8 cellular contexts compared by ENCODE assay signal in genomic region chr7:148932-149855, GRCh38. TPM values are rescaled to one million over a fixed set of nuclear protein-coding genes. Genes with fewer than 3 reads are reported as not detected.
A peak's percentile ranks its signal among the peaks of the same experiment; 100 is the strongest.
DNase-seq lines count a peak whose midpoint lies in the region; ATAC-seq, FAIRE-seq and TF ChIP-seq lines count a peak whose summit lies in the region.

No MANE protein-coding gene starts in this region.

- peak overlapping the region; percentile 96 for H3K27ac ChIP-seq in C4-2B
- H3K27ac ChIP-seq in HepG2 (ENCODE audit: extremely low read length, insufficient read depth, low read length) = no peak overlapping the region

- DNase-seq in NCI-H748 treated with DMSO at 0.1 percent for 48 hours (lab: John Stamatoyannopoulos, UW) (peak; percentile 97), dermis blood vessel endothelial cell (peak; percentile 99), HepG2 (ENCODE audit: low spot score) (peak; percentile 51)
- DNase-seq in activated CD4-positive, alpha-beta T cell treated with anti-CD3 and anti-CD28 coated beads, Interleukin-2, amount 50 U/mL, for 4 hours = peak; percentile 96 to 97
- DNase-seq in stimulated activated CD4-positive, alpha-beta T cell treated with anti-CD3 and anti-CD28 coated beads, Interleukin-2, amount 100 ng/mL, for 48 hours = peak; percentile 92 to 93

- H2AFZ ChIP-seq in HepG2 (ENCODE audit: low read length) = peak overlapping the region; percentile 76

- no TSS peak for BruUV-seq in HepG2 (replicated peaks; lab: Mats Ljungman, UMichigan)

- no peak for TF ChIP-seq CTCF in C4-2B (conservative IDR thresholded peaks at IDR 0.05)
- TF ChIP-seq CTCF in HepG2 (CRISPR knock-in tag; IDR thresholded peaks at IDR 0.05) = no peak

- in situ Hi-C loops in HepG2 (cut with HindIII; ENCODE audit: extremely low pct_ligation_motif_present, low pct_unique_long_range_greater_than_20kb) = no loop called here

- no peaks in the 10 kb centered on the region for H3K36me3 ChIP-seq in HepG2 (replicated peaks in 1 of 2; ENCODE audit: control insufficient read depth in 1 of 2, insufficient read depth in 2 of 2, low read length in 2 of 2)

- H3K9ac ChIP-seq in HepG2 (ENCODE audit: insufficient read depth, low read depth, low read length) = no peak overlapping the region

- FAIRE-seq in HepG2 (lab: Jason Lieb, UNC) = no peak

- H3K9me3 ChIP-seq in HepG2 (ENCODE audit: low read length) = no peaks in the 10 kb centered on the region

- POLR2A ChIA-PET in HepG2 (lab: Yijun Ruan, JAX) = interaction anchor here (1.0 kb wide), 3 partner anchors 23 to 403 kb away, joined by 3 to 4 read pairs (median 3); no protein-coding TSS in a partner anchor

- H3K4me3 ChIP-seq in HepG2 (replicated peaks in 1 of 3; ENCODE audit: insufficient read depth in 1 of 3, low read depth in 2 of 3, low read length in 3 of 3) = peak overlapping the region; percentile 33 to 64 (median 36); a peak in 4 of 6 replicates

- no peaks in the 10 kb centered on the region for H4K20me1 ChIP-seq in HepG2 (ENCODE audit: insufficient read depth, low read length)

- ATAC-seq in GM19372 (IDR thresholded peaks at IDR 0.05; ENCODE audit: low read depth, unreplicated experiment) = peak; percentile 94
- peak; percentile 95 for ATAC-seq in HG03521 (IDR thresholded peaks at IDR 0.05; ENCODE audit: unreplicated experiment)
- peak; percentile 85 for ATAC-seq in HepG2

- H3K4me2 ChIP-seq in HepG2 (ENCODE audit: low read depth, low read length) = peak overlapping the region; percentile 66

- TF ChIP-seq POLR2A in HepG2 (IDR thresholded peaks at IDR 0.05; ENCODE audit: insufficient read depth in 1 of 2, low read depth in 2 of 2, low read length in 2 of 2) = peak in 1 of 2 experiments; percentile 39; a peak in 1 of 4 replicates

- intact Hi-C loops in HepG2 (cut with micrococcal nuclease; ENCODE audit: unreplicated experiment) = no loop called here

- 58% methylated on average over 71 of the region's 78 CpGs for WGBS in HepG2 (ENCODE audit: low lambda C conversion rate)

- H3K27me3 ChIP-seq in HepG2 (ENCODE audit: control insufficient read depth in 1 of 2, insufficient read depth in 2 of 2, low read length in 2 of 2) = peaks cover 0 to 6% of the 10 kb centered on the region in 2 experiments; a peak in 2 of 5 replicates

- H3K4me1 ChIP-seq in HepG2 (ENCODE audit: insufficient read depth, low read length) = peaks cover 19% of the 10 kb centered on the region

- H3K79me2 ChIP-seq in HepG2 (ENCODE audit: insufficient read depth, low read length) = no peaks in the 10 kb centered on the region

- no peak for TF ChIP-seq EP300 in HepG2 (IDR thresholded peaks at IDR 0.05; ENCODE audit: low read depth in 2 of 2, low read length in 2 of 2)
- no peak for TF ChIP-seq EP300 in HepG2 (CRISPR knock-in tag; IDR thresholded peaks at IDR 0.05; ENCODE audit: borderline replicate concordance)

- no peak for TF ChIP-seq RAD21 in HepG2 (CRISPR knock-in tag; IDR thresholded peaks at IDR 0.05)

- CTCF ChIA-PET in HepG2 (lab: Yijun Ruan, JAX; ENCODE audit: low intra/inter-chr PET ratio, low total read pairs) = no interaction called here

TF ChIP-seq in HepG2, 621 proteins besides CTCF, POLR2A, EP300 and RAD21 (continues in another document):
- TF ChIP-seq BRD4 (CRISPR knock-in tag; IDR thresholded peaks at IDR 0.05) (0 out of 2 replicates have a peak, but pooled peaks have one; percentile 57), MAFG (CRISPR knock-in tag; IDR thresholded peaks at IDR 0.05) (no peak), YY1 (IDR thresholded peaks at IDR 0.05; ENCODE audit: insufficient read depth, insufficient replicate concordance, low read depth, low read length) (peak; percentile 92), MAX (IDR thresholded peaks at IDR 0.05) (peak; percentile 48; the same call in 1 of the 2 replicates), SMAD9 (CRISPR knock-in tag; IDR thresholded peaks at IDR 0.05) (no peak), ZMYM4 (CRISPR knock-in tag; IDR thresholded peaks at IDR 0.05) (peak; percentile 64; the same call in 1 of the 2 replicates), GABPB1 (CRISPR knock-in tag; IDR thresholded peaks at IDR 0.05) (peak; percentile 66), ZNF605 (CRISPR knock-in tag; IDR thresholded peaks at IDR 0.05) (no peak), PHF8 (CRISPR knock-in tag; IDR thresholded peaks at IDR 0.05) (no peak), GATAD1 (CRISPR knock-in tag; IDR thresholded peaks at IDR 0.05) (0 out of 2 replicates have a peak, but pooled peaks have one; percentile 53), ATF7 (IDR thresholded peaks at IDR 0.05) (no peak), ATF7 (CRISPR knock-in tag; IDR thresholded peaks at IDR 0.05) (0 out of 2 replicates have a peak, but pooled peaks have one; percentile 30), MYC (CRISPR knock-in tag; IDR thresholded peaks at IDR 0.05; ENCODE audit: borderline replicate concordance) (peak; percentile 16; the same call in 1 of the 2 replicates), BATF2 (CRISPR knock-in tag; IDR thresholded peaks at IDR 0.05) (no peak), ZBTB43 (CRISPR knock-in tag; conservative IDR thresholded peaks at IDR 0.05) (no peak), ZNF253 (CRISPR knock-in tag; IDR thresholded peaks at IDR 0.05; ENCODE audit: borderline replicate concordance) (peak; percentile 13; the same call in 1 of the 2 replicates), POLR2G (IDR thresholded peaks at IDR 0.05; ENCODE audit: low read depth, low read length) (peak; percentile 67), MYPOP (CRISPR knock-in tag; IDR thresholded peaks at IDR 0.05) (peak; percentile 99), NFE2 (CRISPR knock-in tag; IDR thresholded peaks at IDR 0.05) (no peak), ZBTB38 (CRISPR knock-in tag; IDR thresholded peaks at IDR 0.05) (peak; percentile 38; the same call in 1 of the 2 replicates), ZFY (CRISPR knock-in tag; IDR thresholded peaks at IDR 0.05) (peak; percentile 27; the same call in 1 of the 2 replicates), PLRG1 (conservative IDR thresholded peaks at IDR 0.05) (no peak), ZSCAN20 (CRISPR knock-in tag; IDR thresholded peaks at IDR 0.05; ENCODE audit: borderline replicate concordance) (no peak), FLYWCH1 (CRISPR knock-in tag; IDR thresholded peaks at IDR 0.05) (no peak)

RNA-seq across cellular contexts. Expression of gene FAM20C, which starts 43.2 kb away (rescaled TPM):
- total RNA-seq in dermis blood vessel endothelial cell (2.7 and 4.6 TPM in 2 replicates), HepG2 (2016; rRNA removed; fragmentation: Illumina TruSeq; extraction: Trizol) (14.5 and 19.9 TPM in 2 replicates)
- 4.8 and 5.5 TPM in 2 replicates for total RNA-seq in HepG2 (2016; cell fraction: cytosol; rRNA removed; fragmentation: Illumina TruSeq; extraction: Trizol; ENCODE audit: low read depth)
- total RNA-seq in HepG2 (2016; cell fraction: insoluble cytoplasmic fraction; rRNA removed; fragmentation: Illumina TruSeq; extraction: Trizol) = 12.0 and 18.5 TPM in 2 replicates
- total RNA-seq in HepG2 (2016; cell fraction: membrane; rRNA removed; fragmentation: Illumina TruSeq; extraction: Trizol) = 11.5 and 11.6 TPM in 2 replicates
- 20.5 and 24.2 TPM in 2 replicates for total RNA-seq in HepG2 (2016; cell fraction: nucleus; rRNA removed; fragmentation: Illumina TruSeq; extraction: Trizol)
- 11.9 and 15.3 TPM in 2 replicates for polyA plus RNA-seq in HepG2 (2011; rRNA removed)
- 13.7 and 17.5 TPM in 2 replicates for polyA plus RNA-seq in HepG2 (2011; cell fraction: cytosol; rRNA removed)
- 24.6 and 26.4 TPM in 2 replicates for polyA plus RNA-seq in HepG2 (2011; cell fraction: nucleus; rRNA removed)
- 15.4 and 23.9 TPM in 2 replicates for polyA plus RNA-seq in HepG2 (2012)
- 2.8 and 3.2 TPM in 2 replicates for polyA plus RNA-seq in HepG2 (2016; cell fraction: cytosol; fragmentation: Illumina TruSeq; extraction: Trizol; ENCODE audit: low read depth)
- polyA plus RNA-seq in HepG2 (2016; cell fraction: insoluble cytoplasmic fraction; fragmentation: Illumina TruSeq; extraction: Trizol; ENCODE audit: low read depth) = 18.9 and 20.0 TPM in 2 replicates
- polyA plus RNA-seq in HepG2 (2016; cell fraction: membrane; fragmentation: Illumina TruSeq; extraction: Trizol; ENCODE audit: low read depth) = 10.0 and 10.7 TPM in 2 replicates
- 38.8 and 44.3 TPM in 2 replicates for polyA plus RNA-seq in HepG2 (2016; cell fraction: nucleus; fragmentation: Illumina TruSeq; extraction: Trizol; ENCODE audit: insufficient read depth, low read depth)
- polyA minus RNA-seq in HepG2 (2011; rRNA and poly(A)+ RNA removed; ENCODE audit: low replicate concordance) = 8.9 and 24.8 TPM in 2 replicates
- polyA minus RNA-seq in HepG2 (2011; cell fraction: cytosol; rRNA and poly(A)+ RNA removed) = 13.4 and 22.0 TPM in 2 replicates
- 14.4 and 19.6 TPM in 2 replicates for polyA minus RNA-seq in HepG2 (2011; cell fraction: nucleus; rRNA and poly(A)+ RNA removed)
